ENCODE assay signal across 7 cellular contexts in the genomic region with DNA sequence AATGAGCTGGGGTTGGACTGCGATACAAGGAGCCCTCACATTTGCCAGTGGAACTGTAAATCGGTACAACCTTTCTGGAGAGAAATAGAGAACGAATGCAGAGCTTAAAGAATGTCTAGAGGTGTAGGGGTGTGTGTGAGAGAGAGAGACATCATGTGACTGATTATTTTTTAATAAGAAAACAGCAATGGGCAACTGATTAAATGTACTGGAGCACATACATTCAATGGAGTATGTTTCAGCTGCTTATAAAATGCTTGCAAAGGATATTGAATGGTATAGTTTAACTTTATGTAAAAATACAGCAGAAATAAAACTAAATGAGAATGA. TPM values are rescaled to one million over a fixed set of nuclear protein-coding genes. Genes with fewer than 3 reads are reported as not detected.
A peak's percentile ranks its signal among the peaks of the same experiment; 100 is the strongest.
DNase-seq lines count a peak whose midpoint lies in the region; ATAC-seq and TF ChIP-seq lines count a peak whose summit lies in the region.

No MANE protein-coding gene starts in this region.

- H3K27ac ChIP-seq in HEK293 (ENCODE audit: extremely low read depth, low read depth, low read length) (peak overlapping the region; percentile 70), OCI-LY7 (ENCODE audit: low read depth, low read length, poor library complexity, severe bottlenecking) (no peak overlapping the region), esophagus squamous epithelium (peak overlapping the region; percentile 90 to 94 (median 92)), trophoblast cell (ENCODE audit: low read depth, low read length) (peak overlapping the region; percentile 72)

- intact Hi-C loops in OCI-LY7 (cut with micrococcal nuclease; ENCODE audit: unreplicated experiment), result no loop called here
- intact Hi-C loops in esophagus squamous epithelium (cut with DNase I), result no loop called here

- H2BK120ac ChIP-seq in trophoblast cell (ENCODE audit: insufficient read depth, low read length, poor library complexity), result peak overlapping the region; percentile 10

- no peaks in the 10 kb centered on the region for H3K79me2 ChIP-seq in OCI-LY7 (ENCODE audit: insufficient read depth, low read depth, low read length)
- H3K79me2 ChIP-seq in trophoblast cell (ENCODE audit: control insufficient read depth, insufficient read depth, low read length, poor library complexity), result peaks cover 6% of the 10 kb centered on the region

- H3K14ac ChIP-seq in trophoblast cell (ENCODE audit: low read length), result peak overlapping the region; percentile 11

- DNase-seq in OCI-LY7 (ENCODE audit: low spot score) (no peak), esophagus squamous epithelium (lab: John Stamatoyannopoulos, UW) (no peak), trophoblast cell (no peak), amniotic stem cell (lab: John Stamatoyannopoulos, UW) (no peak), EL (no peak)

- no TSS peak for BruUV-seq in OCI-LY7 (replicated peaks; lab: Mats Ljungman, UMichigan)

- H2AFZ ChIP-seq in OCI-LY7 (ENCODE audit: low read length) (peak overlapping the region; percentile 60), trophoblast cell (ENCODE audit: insufficient read depth, low read length, poor library complexity) (peak overlapping the region; percentile 95)

- ATAC-seq in GM18520 (IDR thresholded peaks at IDR 0.05; ENCODE audit: unreplicated experiment), result peak; percentile 3

- no peaks in the 10 kb centered on the region for H3K9me2 ChIP-seq in OCI-LY7 (ENCODE audit: insufficient read depth, low read length)

- no peak overlapping the region for H3K23ac ChIP-seq in trophoblast cell (ENCODE audit: low read length)

- no peaks in the 10 kb centered on the region for H3K9me3 ChIP-seq in HEK293 (ENCODE audit: control insufficient read depth, insufficient read depth, low read depth, low read length)
- H3K9me3 ChIP-seq in OCI-LY7 (ENCODE audit: low read length), result no peaks in the 10 kb centered on the region
- H3K9me3 ChIP-seq in esophagus squamous epithelium, result no peaks in the 10 kb centered on the region
- no peaks in the 10 kb centered on the region for H3K9me3 ChIP-seq in trophoblast cell (ENCODE audit: insufficient read depth, low read depth, low read length)

- H3K4me1 ChIP-seq in HEK293 (ENCODE audit: control insufficient read depth, insufficient read depth, low read length), result no peaks in the 10 kb centered on the region
- no peaks in the 10 kb centered on the region for H3K4me1 ChIP-seq in OCI-LY7 (ENCODE audit: insufficient read depth, low read length, poor library complexity, severe bottlenecking)
- H3K4me1 ChIP-seq in esophagus squamous epithelium, result peaks cover 0 to 31% (median 8%) of the 10 kb centered on the region in 3 donors
- H3K4me1 ChIP-seq in trophoblast cell (ENCODE audit: control insufficient read depth in 1 of 2, insufficient read depth in 2 of 2, low read length in 2 of 2), result peaks cover 0 to 2% of the 10 kb centered on the region in 2 experiments

- H2BK5ac ChIP-seq in trophoblast cell (ENCODE audit: low read depth, low read length, poor library complexity), result peak overlapping the region; percentile 68

- POLR2A ChIA-PET in HEK293 (lab: Yijun Ruan, JAX) (interaction anchor here (0.9 to 1.5 kb wide), 4 partner anchors 11 to 199 kb away, joined by 3 to 6 read pairs (median 4); partner anchors contain the start of gene EHBP1), OCI-LY7 (lab: Charles Lee) (no interaction called here)

- peaks cover 10% of the 10 kb centered on the region for H3K79me1 ChIP-seq in trophoblast cell (ENCODE audit: low read length)

- H4K91ac ChIP-seq in trophoblast cell (ENCODE audit: low read depth, low read length), result no peak overlapping the region

- H3K27me3 ChIP-seq in esophagus squamous epithelium (no peaks in the 10 kb centered on the region), trophoblast cell (ENCODE audit: insufficient read depth, low read length) (no peaks in the 10 kb centered on the region)

- no peak overlapping the region for H2AK5ac ChIP-seq in trophoblast cell (ENCODE audit: low read length)

- CTCF ChIA-PET in HEK293 (lab: Yijun Ruan, JAX), result interaction anchor here (0.7 to 2.1 kb wide), 4 partner anchors 20 to 388 kb away, joined by 3 to 7 read pairs (median 4); no protein-coding TSS in a partner anchor
- CTCF ChIA-PET in OCI-LY7 (lab: Charles Lee; ENCODE audit: unreplicated experiment), result no interaction called here

- no peak overlapping the region for H3K4ac ChIP-seq in trophoblast cell (ENCODE audit: low read depth, low read length)

- no peak for TF ChIP-seq POLR2A in esophagus squamous epithelium (IDR thresholded peaks at IDR 0.05)

- 2 to 3% methylated on average over 3 of the region's 3 CpGs for WGBS in esophagus squamous epithelium, 2 donors
- WGBS in trophoblast cell (ENCODE audit: extremely low coverage, insufficient coverage, insufficient read length), result no CpG with 5 or more reads among the region's 3 CpGs

- H3K9ac ChIP-seq in trophoblast cell (ENCODE audit: low read length), result peak overlapping the region; percentile 46

- H3K36me3 ChIP-seq in HEK293 (ENCODE audit: control insufficient read depth in 2 of 2, insufficient read depth in 1 of 2, low read length in 2 of 2) (no peaks in the 10 kb centered on the region), OCI-LY7 (ENCODE audit: insufficient read depth, low read length) (no peaks in the 10 kb centered on the region), esophagus squamous epithelium (peaks cover 0 to 5% (median 0%) of the 10 kb centered on the region in 3 donors), trophoblast cell (ENCODE audit: control insufficient read depth in 1 of 2, insufficient read depth in 2 of 2, low read length in 2 of 2) (no peaks in the 10 kb centered on the region)

- TF ChIP-seq CTCF in HEK293 (tag by site-specific recombination; IDR thresholded peaks at IDR 0.05) (no peak), OCI-LY7 (conservative IDR thresholded peaks at IDR 0.05; ENCODE audit: low read length) (no peak), esophagus squamous epithelium (IDR thresholded peaks at IDR 0.05) (no peak)

- no peak overlapping the region for H2BK12ac ChIP-seq in trophoblast cell (ENCODE audit: low read length)

- H3K4me2 ChIP-seq in OCI-LY7 (ENCODE audit: low read length), result peak overlapping the region; percentile 58
- peak overlapping the region; percentile 69 for H3K4me2 ChIP-seq in trophoblast cell (ENCODE audit: low read length)

- H3K18ac ChIP-seq in trophoblast cell (ENCODE audit: low read length), result no peak overlapping the region

- H3K4me3 ChIP-seq in HEK293 (ENCODE audit: low read depth, low read length) (peak overlapping the region; percentile 80), OCI-LY7 (ENCODE audit: low read depth, low read length, poor library complexity, severe bottlenecking) (peak overlapping the region; percentile 73), esophagus squamous epithelium (peak overlapping the region; percentile 48 to 92 (median 69)), trophoblast cell (ENCODE audit: low read depth, low read length) (no peak overlapping the region)

- H4K12ac ChIP-seq in trophoblast cell (ENCODE audit: low read depth, low read length), result no peak overlapping the region

- H4K8ac ChIP-seq in trophoblast cell (ENCODE audit: low read depth, low read length), result peak overlapping the region; percentile 98

- no peaks in the 10 kb centered on the region for H4K20me1 ChIP-seq in OCI-LY7 (ENCODE audit: insufficient read depth, low read length)

TF ChIP-seq in HEK293, 187 proteins besides CTCF, POLR2A, EP300 and RAD21 (continues in another document):
- TF ChIP-seq ZNF596 (tag by site-specific recombination; IDR thresholded peaks at IDR 0.05) (no peak), TRIM28 (IDR thresholded peaks at IDR 0.05; ENCODE audit: borderline replicate concordance, low read length) (no peak), ZNF292 (tag by site-specific recombination; IDR thresholded peaks at IDR 0.05; ENCODE audit: borderline replicate concordance, low read depth) (no peak), PBX3 (CRISPR knock-in tag; IDR thresholded peaks at IDR 0.05) (no peak), ZBTB48 (tag by site-specific recombination; IDR thresholded peaks at IDR 0.05) (0 out of 2 replicates have a peak, but pooled peaks have one; percentile 3), ZNF449 (tag by site-specific recombination; IDR thresholded peaks at IDR 0.05) (0 out of 2 replicates have a peak, but pooled peaks have one; percentile 12), BCL11B (tag by site-specific recombination; IDR thresholded peaks at IDR 0.05; ENCODE audit: low read depth) (no peak)

RNA-seq across cellular contexts. Expression of gene TMEM17, which starts 0.4 kb away (rescaled TPM):
- 1.4 TPM in 1 of 2 replicates, not detected in the other for total RNA-seq in OCI-LY7 (2014; rRNA removed; shearing (Covaris generic))
- not detected in 2 replicates for total RNA-seq in OCI-LY7 (2022)
- 1 to 10 TPM; 1.7 to 3.4 (median 2.7) TPM for total RNA-seq in esophagus squamous epithelium
- polyA plus RNA-seq in trophoblast cell (2013), result 1.2 and 1.4 TPM in 2 replicates
